In the genomic region with DNA sequence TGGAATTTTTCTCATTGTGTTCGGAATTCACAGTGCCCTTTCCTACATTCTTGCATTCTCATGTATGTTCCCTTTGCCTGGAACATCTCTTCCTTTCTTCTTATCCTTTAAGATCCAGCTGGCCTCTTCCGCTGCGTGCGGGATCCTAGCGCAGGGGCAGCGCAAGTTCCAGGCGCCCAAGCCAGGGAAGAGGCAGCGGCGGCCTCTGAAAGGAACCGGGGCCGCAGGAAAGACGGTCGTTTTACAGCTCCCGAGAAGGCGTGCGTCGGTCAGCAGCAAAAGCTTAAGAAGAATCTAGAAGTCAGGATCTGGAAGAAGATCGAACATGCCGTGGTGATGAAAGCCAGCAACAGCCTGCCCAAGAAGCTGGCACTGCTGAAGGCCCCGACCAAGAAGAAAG, we compare ENCODE assay signal across 24 cellular contexts. TPM values are rescaled to one million over a fixed set of nuclear protein-coding genes. Genes with fewer than 3 reads are reported as not detected.
"Had no signal": no experiment of that assay in that cellular context is flagged by ENCODE, and none has a peak within 500 bp of the region (broad histone marks: within the 10 kb centered on the region; RNA-seq: fewer than 3 reads in every experiment).

No MANE protein-coding gene starts in this region.

- H3K4me1 ChIP-seq: esophagus muscularis mucosa, foreskin keratinocyte, gastroesophageal sphincter, heart left ventricle, left lung, lower lobe of right lung had no signal

- ATAC-seq: foreskin keratinocyte, gastroesophageal sphincter, heart left ventricle, left colon, left lung, left ventricle myocardium superior, lower lobe of right lung had no signal

- H3K27me3 ChIP-seq: dorsolateral prefrontal cortex, foreskin keratinocyte, gastroesophageal sphincter, hepatocyte, left lung had no signal

- H3K36me3 ChIP-seq: esophagus muscularis mucosa, gastroesophageal sphincter, heart left ventricle, left lung, lower lobe of right lung had no signal

- H3K27ac ChIP-seq: coronary artery, dorsolateral prefrontal cortex, esophagus muscularis mucosa, foreskin keratinocyte, gastroesophageal sphincter, heart left ventricle, hepatocyte, left lung, lower lobe of right lung had no signal

- H3K9me3 ChIP-seq: esophagus muscularis mucosa, gastroesophageal sphincter, heart left ventricle, left lung, lower lobe of right lung had no signal

- DNase-seq: dermis blood vessel endothelial cell; effector CD4-positive, alpha-beta T cell; effector memory CD4-positive, alpha-beta T cell; foreskin keratinocyte; heart left ventricle; hypothalamus; immature natural killer cell; islet precursor cell; kidney; kidney glomerular epithelial cell; left colon; left lung; left ventricle myocardium superior; lower lobe of right lung; mesenchymal stem cell; midbrain had no signal

- H3K4me3 ChIP-seq: coronary artery, dorsolateral prefrontal cortex, esophagus muscularis mucosa, gastroesophageal sphincter, heart left ventricle, hepatocyte, left lung, lower lobe of right lung had no signal

- H3K4me2 ChIP-seq: hepatocyte had no signal

- H2AFZ ChIP-seq: hepatocyte had no signal

- FAIRE-seq: colon, endothelial cell of umbilical vein, frontal cortex, kidney had no signal

- H3K79me2 ChIP-seq: hepatocyte had no signal

RNA-seq across cellular contexts. Expression of a gene that starts 28.0 kb away (rescaled TPM):
- total RNA-seq: dermis blood vessel endothelial cell, endothelial cell of umbilical vein, foreskin keratinocyte had no signal
- polyA plus RNA-seq: foreskin keratinocyte, immature natural killer cell had no signal
